21 cellular contexts compared by ENCODE assay signal in genomic region chr14:58697266-58697926, GRCh38.
"Had no signal": no experiment of that assay in that cellular context is flagged by ENCODE, and none has a peak within 500 bp of the region (broad histone marks: within the 10 kb centered on the region; RNA-seq: fewer than 3 reads in every experiment).

No MANE protein-coding gene starts in this region.

- H3K4me1 ChIP-seq: gastroesophageal sphincter had no signal

- H3K27ac Mint-ChIP-seq: activated B cell treated with CpG ODN at 0.5 μM for 24 hours; activated CD4-positive, alpha-beta T cell treated with anti-CD3 and anti-CD28 coated beads for 36 hours; activated naive CD8-positive, alpha-beta T cell treated with anti-CD3 and anti-CD28 coated beads, Interleukin-2, amount 10 ng/mL, durations not matched to agents 7 days and 5 days; immature natural killer cell; memory B cell; stimulated activated effector memory CD8-positive, alpha-beta T cell treated with anti-CD3 and anti-CD28 coated beads, Interleukin-12 subunit alpha, Interleukin-12 subunit beta, amount 100 ng/mL, for 72 hours; stimulated activated naive CD8-positive, alpha-beta T cell treated with anti-CD3 and anti-CD28 coated beads, Interleukin-15, amount 100 ng/mL, for 72 hours; T-helper 1 cell treated with Interleukin-12 subunit alpha and Interleukin-12 subunit beta and Interleukin-4 antibody, amounts not matched to agents 30 μg/mL and 1 μg/mL, for 36 hours had no signal

- H3K27me3 Mint-ChIP-seq: activated B cell treated with CpG ODN at 0.5 μM for 24 hours had no signal

- DNase-seq: activated B cell treated with CpG ODN at 0.5 μM for 24 hours; activated CD4-positive, alpha-beta T cell treated with anti-CD3 and anti-CD28 coated beads for 36 hours; activated CD4-positive, alpha-beta T cell treated with anti-CD3 and anti-CD28 coated beads, Interleukin-2, amount 50 U/mL, for 48 hours; activated naive CD4-positive, alpha-beta T cell treated with Interleukin-2 at 50 U/mL for 16 hours; activated naive CD8-positive, alpha-beta T cell treated with anti-CD3 and anti-CD28 coated beads, Interleukin-2, amount 10 ng/mL, durations not matched to agents 7 days and 5 days; activated T-cell treated with anti-CD3 and anti-CD28 coated beads, Interleukin-2, amount 50 U/mL, for 48 hours; amniotic stem cell; cortex of kidney; immature natural killer cell; nephron progenitor cell; occipital lobe; stimulated activated CD4-positive, alpha-beta T cell treated with anti-CD3 and anti-CD28 coated beads, Interleukin-2, amount 100 ng/mL, for 24 hours; stimulated activated naive CD8-positive, alpha-beta T cell treated with anti-CD3 and anti-CD28 coated beads, Interleukin-15, amount 100 ng/mL, for 72 hours; T1000; tibial artery had no signal

- H3K27me3 ChIP-seq: gastroesophageal sphincter, tibial artery had no signal

- H3K27ac ChIP-seq: epithelial cell of prostate, gastroesophageal sphincter, tibial artery had no signal

- H3K4me3 ChIP-seq: gastroesophageal sphincter, tibial artery had no signal

- H3K9me3 Mint-ChIP-seq: activated B cell treated with CpG ODN at 0.5 μM for 24 hours; activated naive CD8-positive, alpha-beta T cell treated with anti-CD3 and anti-CD28 coated beads, Interleukin-2, amount 10 ng/mL, durations not matched to agents 7 days and 5 days; memory B cell; stimulated activated effector memory CD8-positive, alpha-beta T cell treated with anti-CD3 and anti-CD28 coated beads, Interleukin-12 subunit alpha, Interleukin-12 subunit beta, amount 100 ng/mL, for 72 hours; stimulated activated naive CD8-positive, alpha-beta T cell treated with anti-CD3 and anti-CD28 coated beads, Interleukin-15, amount 100 ng/mL, for 72 hours; T-helper 1 cell treated with Interleukin-12 subunit alpha and Interleukin-12 subunit beta and Interleukin-4 antibody, amounts not matched to agents 30 μg/mL and 1 μg/mL, for 36 hours had no signal

- H3K36me3 Mint-ChIP-seq: activated naive CD8-positive, alpha-beta T cell treated with anti-CD3 and anti-CD28 coated beads, Interleukin-2, amount 10 ng/mL, durations not matched to agents 7 days and 5 days; immature natural killer cell; memory B cell; stimulated activated effector memory CD8-positive, alpha-beta T cell treated with anti-CD3 and anti-CD28 coated beads, Interleukin-12 subunit alpha, Interleukin-12 subunit beta, amount 100 ng/mL, for 72 hours had no signal

- H3K36me3 ChIP-seq: gastroesophageal sphincter, tibial artery had no signal

- H3K4me3 Mint-ChIP-seq: activated B cell treated with CpG ODN at 0.5 μM for 24 hours; activated CD4-positive, alpha-beta T cell treated with anti-CD3 and anti-CD28 coated beads for 36 hours; activated naive CD8-positive, alpha-beta T cell treated with anti-CD3 and anti-CD28 coated beads, Interleukin-2, amount 10 ng/mL, durations not matched to agents 7 days and 5 days; immature natural killer cell; memory B cell; nephron progenitor cell; stimulated activated effector memory CD8-positive, alpha-beta T cell treated with anti-CD3 and anti-CD28 coated beads, Interleukin-12 subunit alpha, Interleukin-12 subunit beta, amount 100 ng/mL, for 72 hours; stimulated activated naive CD8-positive, alpha-beta T cell treated with anti-CD3 and anti-CD28 coated beads, Interleukin-15, amount 100 ng/mL, for 72 hours; T-helper 1 cell treated with Interleukin-12 subunit alpha and Interleukin-12 subunit beta and Interleukin-4 antibody, amounts not matched to agents 30 μg/mL and 1 μg/mL, for 36 hours had no signal

- H3K4me1 Mint-ChIP-seq: activated B cell treated with CpG ODN at 0.5 μM for 24 hours; activated CD4-positive, alpha-beta T cell treated with anti-CD3 and anti-CD28 coated beads for 36 hours; activated naive CD8-positive, alpha-beta T cell treated with anti-CD3 and anti-CD28 coated beads, Interleukin-2, amount 10 ng/mL, durations not matched to agents 7 days and 5 days; immature natural killer cell; memory B cell; stimulated activated effector memory CD8-positive, alpha-beta T cell treated with anti-CD3 and anti-CD28 coated beads, Interleukin-12 subunit alpha, Interleukin-12 subunit beta, amount 100 ng/mL, for 72 hours; stimulated activated naive CD8-positive, alpha-beta T cell treated with anti-CD3 and anti-CD28 coated beads, Interleukin-15, amount 100 ng/mL, for 72 hours had no signal

- H3K9me3 ChIP-seq: gastroesophageal sphincter, tibial artery had no signal

- ATAC-seq: activated CD4-positive, alpha-beta T cell treated with anti-CD3 and anti-CD28 coated beads for 36 hours; gastroesophageal sphincter; sciatic nerve; stimulated activated effector memory CD8-positive, alpha-beta T cell treated with anti-CD3 and anti-CD28 coated beads, Interleukin-12 subunit alpha, Interleukin-12 subunit beta, amount 100 ng/mL, for 72 hours; stimulated activated naive CD8-positive, alpha-beta T cell treated with anti-CD3 and anti-CD28 coated beads, Interleukin-15, amount 100 ng/mL, for 72 hours had no signal
